In the genomic region with DNA sequence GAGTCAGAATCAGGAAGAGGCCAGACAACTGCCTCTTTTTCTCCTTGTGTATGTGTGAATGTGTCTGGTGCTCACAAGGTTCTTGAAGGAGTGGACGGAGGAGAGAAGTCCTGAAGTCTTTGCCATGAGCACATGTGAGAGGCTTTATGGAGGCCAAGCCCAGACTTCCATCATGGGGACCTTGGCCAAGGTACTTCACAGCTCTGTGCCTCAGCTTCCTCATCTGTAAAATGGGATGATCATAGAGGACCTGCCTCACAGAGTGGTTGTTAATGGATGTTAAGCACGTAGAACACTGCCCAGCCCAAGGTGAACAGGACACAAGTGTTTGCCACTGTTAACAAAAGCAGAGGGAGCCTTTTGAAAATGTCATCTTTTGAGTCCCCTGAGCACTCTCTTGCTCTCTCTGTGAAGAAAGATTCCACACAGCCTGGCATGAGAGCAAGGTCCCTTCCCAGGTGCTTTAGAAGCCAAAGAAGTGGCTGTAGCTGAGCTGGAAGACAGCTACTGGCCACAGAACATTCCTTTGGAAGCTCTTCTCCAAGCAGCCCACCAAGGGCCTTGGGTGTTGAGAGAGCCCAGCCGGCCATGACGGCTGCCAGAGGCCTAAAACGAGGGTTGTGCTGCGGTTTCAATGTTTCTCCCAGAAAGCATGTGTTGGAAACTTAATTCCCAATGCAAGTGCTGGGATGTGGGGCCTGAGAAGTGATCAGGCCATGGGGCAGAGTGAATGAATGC, we compare ENCODE assay signal across 16 cellular contexts. TPM values are rescaled to one million over a fixed set of nuclear protein-coding genes. Genes with fewer than 3 reads are reported as not detected.
A peak's percentile ranks its signal among the peaks of the same experiment; 100 is the strongest.
DNase-seq lines count a peak whose midpoint lies in the region; ATAC-seq and TF ChIP-seq lines count a peak whose summit lies in the region.
"Had no signal": no experiment of that assay in that cellular context is flagged by ENCODE, and none has a peak within 500 bp of the region (broad histone marks: within the 10 kb centered on the region; RNA-seq: fewer than 3 reads in every experiment).

No MANE protein-coding gene starts in this region.

- H3K4me1 Mint-ChIP-seq in immature natural killer cell = peaks cover 19 to 20% of the 10 kb centered on the region in 2 donors
- peaks cover 17 to 22% of the 10 kb centered on the region in 2 donors for H3K4me1 Mint-ChIP-seq in natural killer cell treated with Interleukin-12 subunit alpha and Interleukin-12 subunit beta and Interleukin-15 and Interleukin-18, amount 100 ng/mL, for 72 hours (ENCODE audit: low read depth in 2 of 2)

- no peaks in the 10 kb centered on the region for H3K36me3 Mint-ChIP-seq in immature natural killer cell
- no peaks in the 10 kb centered on the region for H3K36me3 Mint-ChIP-seq in natural killer cell treated with Interleukin-12 subunit alpha and Interleukin-12 subunit beta and Interleukin-15 and Interleukin-18, amount 100 ng/mL, for 72 hours

- peak overlapping the region; percentile 56 to 89 (median 70) for H3K27ac Mint-ChIP-seq in immature natural killer cell
- H3K27ac Mint-ChIP-seq in natural killer cell treated with Interleukin-12 subunit alpha and Interleukin-12 subunit beta and Interleukin-15 and Interleukin-18, amount 100 ng/mL, for 72 hours = peak overlapping the region; percentile 60 to 77

- no peak overlapping the region for H3K4me3 Mint-ChIP-seq in immature natural killer cell
- no peak overlapping the region for H3K4me3 Mint-ChIP-seq in natural killer cell treated with Interleukin-12 subunit alpha and Interleukin-12 subunit beta and Interleukin-15 and Interleukin-18, amount 100 ng/mL, for 72 hours

- H3K9me3 Mint-ChIP-seq in immature natural killer cell = no peaks in the 10 kb centered on the region
- no peaks in the 10 kb centered on the region for H3K9me3 Mint-ChIP-seq in natural killer cell treated with Interleukin-12 subunit alpha and Interleukin-12 subunit beta and Interleukin-15 and Interleukin-18, amount 100 ng/mL, for 72 hours

- DNase-seq in activated effector memory CD4-positive, alpha-beta T cell treated with anti-CD3 and anti-CD28 coated beads, Interleukin-2, amount 50 U/mL, for 16 hours = peak; percentile 39
- DNase-seq in activated effector memory CD4-positive, alpha-beta T cell treated with Interleukin-2 at 50 U/mL for 16 hours = no peak
- DNase-seq in immature natural killer cell (no peak), amniotic stem cell (lab: John Stamatoyannopoulos, UW) (no peak), erythroblast (lab: John Stamatoyannopoulos, UW) (no peak)
- DNase-seq in natural killer cell treated with Interleukin-12 subunit alpha and Interleukin-12 subunit beta and Interleukin-15 and Interleukin-18, amount 100 ng/mL, for 72 hours (ENCODE audit: low spot score) = no peak
- no peak for DNase-seq in activated CD4-positive, alpha-beta T cell treated with anti-CD3 and anti-CD28 coated beads, Interleukin-2, amount 50 U/mL, for 48 hours
- DNase-seq: Calu3, DMS79, GM23248, NCI-H1092 treated with DMSO at 0.1 percent for 48 hours, NCI-H1694, NCI-H446, NCI-H774, PC-9 had no signal

- H3K27me3 Mint-ChIP-seq in immature natural killer cell (ENCODE audit: low read depth in 3 of 3) = peaks cover 0 to 2% (median 0%) of the 10 kb centered on the region in 3 donors
- no peaks in the 10 kb centered on the region for H3K27me3 Mint-ChIP-seq in natural killer cell treated with Interleukin-12 subunit alpha and Interleukin-12 subunit beta and Interleukin-15 and Interleukin-18, amount 100 ng/mL, for 72 hours

- TF ChIP-seq POLR2A in erythroblast (IDR thresholded peaks at IDR 0.05; ENCODE audit: low read length) = no peak

- no peak for ATAC-seq in natural killer cell treated with Interleukin-12 subunit alpha and Interleukin-12 subunit beta and Interleukin-15 and Interleukin-18, amount 100 ng/mL, for 72 hours
- no peak for ATAC-seq in SK-N-SH treated with all-trans-retinoic acid at 6 μM for 48 hours

TF ChIP-seq in SK-N-SH treated with all-trans-retinoic acid at 6 μM for 48 hours, 23 proteins besides CTCF, POLR2A, EP300 and RAD21:
- TF ChIP-seq TOX (CRISPR knock-in tag; IDR thresholded peaks at IDR 0.05; ENCODE audit: borderline replicate concordance) (no peak), OSR1 (CRISPR knock-in tag; IDR thresholded peaks at IDR 0.05) (no peak), BACH2 (CRISPR knock-in tag; IDR thresholded peaks at IDR 0.05; ENCODE audit: borderline replicate concordance) (no peak), ZFP3 (CRISPR knock-in tag; IDR thresholded peaks at IDR 0.05) (no peak), ZNF565 (CRISPR knock-in tag; conservative IDR thresholded peaks at IDR 0.05; ENCODE audit: low read depth) (no peak), ISL1 (CRISPR knock-in tag; IDR thresholded peaks at IDR 0.05) (no peak), CSDC2 (CRISPR knock-in tag; IDR thresholded peaks at IDR 0.05) (no peak), TCF4 (CRISPR knock-in tag; IDR thresholded peaks at IDR 0.05; ENCODE audit: borderline replicate concordance) (no peak), ZNF8 (CRISPR knock-in tag; IDR thresholded peaks at IDR 0.05) (no peak), ZNF70 (CRISPR knock-in tag; IDR thresholded peaks at IDR 0.05) (no peak), ZC3H10 (CRISPR knock-in tag; IDR thresholded peaks at IDR 0.05) (no peak), ESRRG (CRISPR knock-in tag; IDR thresholded peaks at IDR 0.05) (no peak)
- TF ChIP-seq, protein P1, sequence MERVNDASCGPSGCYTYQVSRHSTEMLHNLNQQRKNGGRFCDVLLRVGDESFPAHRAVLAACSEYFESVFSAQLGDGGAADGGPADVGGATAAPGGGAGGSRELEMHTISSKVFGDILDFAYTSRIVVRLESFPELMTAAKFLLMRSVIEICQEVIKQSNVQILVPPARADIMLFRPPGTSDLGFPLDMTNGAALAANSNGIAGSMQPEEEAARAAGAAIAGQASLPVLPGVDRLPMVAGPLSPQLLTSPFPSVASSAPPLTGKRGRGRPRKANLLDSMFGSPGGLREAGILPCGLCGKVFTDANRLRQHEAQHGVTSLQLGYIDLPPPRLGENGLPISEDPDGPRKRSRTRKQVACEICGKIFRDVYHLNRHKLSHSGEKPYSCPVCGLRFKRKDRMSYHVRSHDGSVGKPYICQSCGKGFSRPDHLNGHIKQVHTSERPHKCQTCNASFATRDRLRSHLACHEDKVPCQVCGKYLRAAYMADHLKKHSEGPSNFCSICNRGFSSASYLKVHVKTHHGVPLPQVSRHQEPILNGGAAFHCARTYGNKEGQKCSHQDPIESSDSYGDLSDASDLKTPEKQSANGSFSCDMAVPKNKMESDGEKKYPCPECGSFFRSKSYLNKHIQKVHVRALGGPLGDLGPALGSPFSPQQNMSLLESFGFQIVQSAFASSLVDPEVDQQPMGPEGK (CRISPR knock-in tag; IDR thresholded peaks at IDR 0.05; ENCODE audit: borderline replicate concordance) = no peak
- TF ChIP-seq, protein P2, sequence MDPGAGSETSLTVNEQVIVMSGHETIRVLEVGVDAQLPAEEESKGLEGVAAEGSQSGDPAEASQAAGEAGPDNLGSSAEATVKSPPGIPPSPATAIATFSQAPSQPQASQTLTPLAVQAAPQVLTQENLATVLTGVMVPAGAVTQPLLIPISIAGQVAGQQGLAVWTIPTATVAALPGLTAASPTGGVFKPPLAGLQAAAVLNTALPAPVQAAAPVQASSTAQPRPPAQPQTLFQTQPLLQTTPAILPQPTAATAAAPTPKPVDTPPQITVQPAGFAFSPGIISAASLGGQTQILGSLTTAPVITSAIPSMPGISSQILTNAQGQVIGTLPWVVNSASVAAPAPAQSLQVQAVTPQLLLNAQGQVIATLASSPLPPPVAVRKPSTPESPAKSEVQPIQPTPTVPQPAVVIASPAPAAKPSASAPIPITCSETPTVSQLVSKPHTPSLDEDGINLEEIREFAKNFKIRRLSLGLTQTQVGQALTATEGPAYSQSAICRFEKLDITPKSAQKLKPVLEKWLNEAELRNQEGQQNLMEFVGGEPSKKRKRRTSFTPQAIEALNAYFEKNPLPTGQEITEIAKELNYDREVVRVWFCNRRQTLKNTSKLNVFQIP (CRISPR knock-in tag; IDR thresholded peaks at IDR 0.05; ENCODE audit: borderline replicate concordance, low read depth) = no peak
- TF ChIP-seq, protein P3, sequence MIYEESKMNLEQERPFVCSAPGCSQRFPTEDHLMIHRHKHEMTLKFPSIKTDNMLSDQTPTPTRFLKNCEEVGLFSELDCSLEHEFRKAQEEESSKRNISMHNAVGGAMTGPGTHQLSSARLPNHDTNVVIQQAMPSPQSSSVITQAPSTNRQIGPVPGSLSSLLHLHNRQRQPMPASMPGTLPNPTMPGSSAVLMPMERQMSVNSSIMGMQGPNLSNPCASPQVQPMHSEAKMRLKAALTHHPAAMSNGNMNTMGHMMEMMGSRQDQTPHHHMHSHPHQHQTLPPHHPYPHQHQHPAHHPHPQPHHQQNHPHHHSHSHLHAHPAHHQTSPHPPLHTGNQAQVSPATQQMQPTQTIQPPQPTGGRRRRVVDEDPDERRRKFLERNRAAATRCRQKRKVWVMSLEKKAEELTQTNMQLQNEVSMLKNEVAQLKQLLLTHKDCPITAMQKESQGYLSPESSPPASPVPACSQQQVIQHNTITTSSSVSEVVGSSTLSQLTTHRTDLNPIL (CRISPR knock-in tag; IDR thresholded peaks at IDR 0.05; ENCODE audit: low read depth) = no peak
- TF ChIP-seq, protein P4, sequence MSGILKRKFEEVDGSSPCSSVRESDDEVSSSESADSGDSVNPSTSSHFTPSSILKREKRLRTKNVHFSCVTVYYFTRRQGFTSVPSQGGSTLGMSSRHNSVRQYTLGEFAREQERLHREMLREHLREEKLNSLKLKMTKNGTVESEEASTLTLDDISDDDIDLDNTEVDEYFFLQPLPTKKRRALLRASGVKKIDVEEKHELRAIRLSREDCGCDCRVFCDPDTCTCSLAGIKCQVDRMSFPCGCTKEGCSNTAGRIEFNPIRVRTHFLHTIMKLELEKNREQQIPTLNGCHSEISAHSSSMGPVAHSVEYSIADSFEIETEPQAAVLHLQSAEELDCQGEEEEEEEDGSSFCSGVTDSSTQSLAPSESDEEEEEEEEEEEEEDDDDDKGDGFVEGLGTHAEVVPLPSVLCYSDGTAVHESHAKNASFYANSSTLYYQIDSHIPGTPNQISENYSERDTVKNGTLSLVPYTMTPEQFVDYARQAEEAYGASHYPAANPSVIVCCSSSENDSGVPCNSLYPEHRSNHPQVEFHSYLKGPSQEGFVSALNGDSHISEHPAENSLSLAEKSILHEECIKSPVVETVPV (CRISPR knock-in tag; IDR thresholded peaks at IDR 0.05) = no peak
TF ChIP-seq in SK-N-SH treated with all-trans-retinoic acid at 6 μM for 48 hours: peak in this region for 0.

RNA-seq across cellular contexts. Expression of a gene that starts 41.8 kb away (rescaled TPM):
- 1 to 10 TPM in 1 of 3 donors, under 1 TPM in 2; 0.09 to 1.8 (median 0.29) TPM for polyA plus RNA-seq in immature natural killer cell
- under 1 TPM; 0.55 to 0.84 TPM for total RNA-seq in natural killer cell treated with Interleukin-12 subunit alpha and Interleukin-12 subunit beta and Interleukin-15 and Interleukin-18, amount 100 ng/mL, for 72 hours
